ENCODE assay signal across 14 cellular contexts in the genomic region with DNA sequence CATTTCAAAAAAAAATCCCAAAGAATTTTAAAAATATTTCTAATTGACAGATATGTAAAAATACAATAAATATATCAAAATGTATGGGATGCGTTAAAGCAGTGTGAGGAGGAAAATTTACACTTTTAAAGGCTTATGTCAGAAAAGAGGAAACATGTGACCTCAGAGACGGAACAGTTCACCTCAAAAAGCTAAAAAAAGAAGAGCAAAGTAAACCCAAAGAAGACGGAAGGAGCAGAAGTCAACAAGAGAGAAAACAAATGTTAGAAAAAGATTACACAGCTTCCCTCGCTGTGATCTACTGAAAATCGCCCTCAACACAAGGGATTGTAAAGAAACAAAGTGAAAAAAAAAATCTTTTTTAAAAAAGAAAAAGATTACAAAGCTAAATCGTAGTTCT.
A peak's percentile ranks its signal among the peaks of the same experiment; 100 is the strongest.
DNase-seq lines count a peak whose midpoint lies in the region; ATAC-seq and TF ChIP-seq lines count a peak whose summit lies in the region.
"Had no signal": no experiment of that assay in that cellular context is flagged by ENCODE, and none has a peak within 500 bp of the region (broad histone marks: within the 10 kb centered on the region; RNA-seq: fewer than 3 reads in every experiment).

No MANE protein-coding gene starts in this region.

- peaks cover 73% of the 10 kb centered on the region for H3K4me1 Mint-ChIP-seq in activated CD4-positive, alpha-beta memory T cell treated with anti-CD3 and anti-CD28 coated beads, Interleukin-2, amount 10 ng/mL, durations not matched to agents 7 days and 5 days
- H3K4me1 Mint-ChIP-seq in stimulated activated memory B cell treated with anti-CD40 and anti-IgM and Interleukin-4, amounts not matched to agents 10 μg/mL and 1 μg/mL and 100 μg/mL, for 72 hours, result peaks cover 48% of the 10 kb centered on the region

- ATAC-seq in stimulated activated memory B cell treated with anti-CD40 and anti-IgM and Interleukin-4, amounts not matched to agents 10 μg/mL and 1 μg/mL and 100 μg/mL, for 72 hours, result peak; percentile 67
- ATAC-seq in GM18870 (IDR thresholded peaks at IDR 0.05; ENCODE audit: unreplicated experiment), result no peak
- no peak for ATAC-seq in PC-3
- ATAC-seq: Panc1 had no signal

- peak overlapping the region; percentile 18 for H3K4me3 Mint-ChIP-seq in activated CD4-positive, alpha-beta memory T cell treated with anti-CD3 and anti-CD28 coated beads, Interleukin-2, amount 10 ng/mL, durations not matched to agents 7 days and 5 days
- H3K4me3 Mint-ChIP-seq in stimulated activated memory B cell treated with anti-CD40 and anti-IgM and Interleukin-4, amounts not matched to agents 10 μg/mL and 1 μg/mL and 100 μg/mL, for 72 hours, result peak overlapping the region; percentile 19

- CTCF ChIA-PET in activated CD4-positive, alpha-beta memory T cell treated with anti-CD3 and anti-CD28 coated beads, Interleukin-2, amount 10 ng/mL, durations not matched to agents 7 days and 5 days (lab: Charles Lee), result interaction anchor here (1.0 to 5.0 kb wide), 5 partner anchors 10 to 141 kb away, joined by 3 to 32 read pairs (median 5); no protein-coding TSS in a partner anchor
- CTCF ChIA-PET in PC-3 (lab: Charles Lee), result no interaction called here

- H3K9me3 Mint-ChIP-seq in activated CD4-positive, alpha-beta memory T cell treated with anti-CD3 and anti-CD28 coated beads, Interleukin-2, amount 10 ng/mL, durations not matched to agents 7 days and 5 days, result peaks cover 34% of the 10 kb centered on the region
- peaks cover 7% of the 10 kb centered on the region for H3K9me3 Mint-ChIP-seq in stimulated activated memory B cell treated with anti-CD40 and anti-IgM and Interleukin-4, amounts not matched to agents 10 μg/mL and 1 μg/mL and 100 μg/mL, for 72 hours

- no peaks in the 10 kb centered on the region for H3K79me2 ChIP-seq in PC-3 (ENCODE audit: low read length)

- H3K9me2 ChIP-seq in PC-3 (replicated peaks; ENCODE audit: low read length), result no peaks in the 10 kb centered on the region

- POLR2A ChIA-PET in activated CD4-positive, alpha-beta memory T cell treated with anti-CD3 and anti-CD28 coated beads, Interleukin-2, amount 10 ng/mL, durations not matched to agents 7 days and 5 days (lab: Charles Lee), result interaction anchor here (0.6 to 7.1 kb wide), 12 partner anchors 10 to 314 kb away, joined by 3 to 132 read pairs (median 8); a partner anchor contains a TSS
- POLR2A ChIA-PET in PC-3 (lab: Charles Lee; ENCODE audit: unreplicated experiment), result no interaction called here

- H3K27me3 Mint-ChIP-seq in activated CD4-positive, alpha-beta memory T cell treated with anti-CD3 and anti-CD28 coated beads, Interleukin-2, amount 10 ng/mL, durations not matched to agents 7 days and 5 days, result no peaks in the 10 kb centered on the region
- no peaks in the 10 kb centered on the region for H3K27me3 Mint-ChIP-seq in stimulated activated memory B cell treated with anti-CD40 and anti-IgM and Interleukin-4, amounts not matched to agents 10 μg/mL and 1 μg/mL and 100 μg/mL, for 72 hours

- H3K36me3 Mint-ChIP-seq in activated CD4-positive, alpha-beta memory T cell treated with anti-CD3 and anti-CD28 coated beads, Interleukin-2, amount 10 ng/mL, durations not matched to agents 7 days and 5 days (ENCODE audit: low read depth), result peaks cover 54% of the 10 kb centered on the region
- peaks cover 19% of the 10 kb centered on the region for H3K36me3 Mint-ChIP-seq in stimulated activated memory B cell treated with anti-CD40 and anti-IgM and Interleukin-4, amounts not matched to agents 10 μg/mL and 1 μg/mL and 100 μg/mL, for 72 hours

- no peaks in the 10 kb centered on the region; the same call in 1 of the 2 replicates for H3K36me3 ChIP-seq in PC-3 (ENCODE audit: low read depth, low read length)

- no peaks in the 10 kb centered on the region for H3F3A ChIP-seq in PC-3 (ENCODE audit: low read length, unreplicated experiment)

- no peak overlapping the region for H3K9ac ChIP-seq in PC-3 (ENCODE audit: low read length)

- H2AFZ ChIP-seq in PC-3 (ENCODE audit: low read length), result no peak overlapping the region

- intact Hi-C loops in PC-3 (cut with micrococcal nuclease), result no loop called here

- H3K27me3 ChIP-seq in PC-3 (ENCODE audit: low read length), result no peaks in the 10 kb centered on the region

- H4K20me1 ChIP-seq in PC-3 (ENCODE audit: low read length), result no peaks in the 10 kb centered on the region

- no TSS peak for BruUV-seq in PC-3 (replicated peaks; lab: Mats Ljungman, UMichigan)

- H3K4me2 ChIP-seq in PC-3 (ENCODE audit: low read length), result no peak overlapping the region

- H3K4me1 ChIP-seq in PC-3 (ENCODE audit: insufficient read depth, low read length), result peaks cover 27% of the 10 kb centered on the region
- H3K4me1 ChIP-seq: left ventricle myocardium inferior had no signal

- TF ChIP-seq CTCF in PC-3 (conservative IDR thresholded peaks at IDR 0.05; ENCODE audit: low read depth, low read length), result no peak

- DNase-seq in SKM-1 treated with dmso at 0.1 percent for 144 hours (lab: John Stamatoyannopoulos, UW; ENCODE audit: unreplicated experiment) (peak; percentile 34), SKM-1 (lab: John Stamatoyannopoulos, UW; ENCODE audit: unreplicated experiment) (no peak), Kasumi-1 (lab: John Stamatoyannopoulos, UW) (peak; percentile 36 to 41), putamen (ENCODE audit: low spot score) (no peak), PC-3 (no peak)
- DNase-seq in activated CD4-positive, alpha-beta memory T cell treated with anti-CD3 and anti-CD28 coated beads, Interleukin-2, amount 10 ng/mL, durations not matched to agents 7 days and 5 days, result peak; percentile 6
- DNase-seq: activated CD4-positive, CD25-positive, alpha-beta regulatory T cell; DMS53; left ventricle myocardium inferior; occipital lobe had no signal

- H3K27ac Mint-ChIP-seq in activated CD4-positive, alpha-beta memory T cell treated with anti-CD3 and anti-CD28 coated beads, Interleukin-2, amount 10 ng/mL, durations not matched to agents 7 days and 5 days, result peak overlapping the region; percentile 76
- H3K27ac Mint-ChIP-seq in stimulated activated memory B cell treated with anti-CD40 and anti-IgM and Interleukin-4, amounts not matched to agents 10 μg/mL and 1 μg/mL and 100 μg/mL, for 72 hours, result peak overlapping the region; percentile 54

- peaks cover 6% of the 10 kb centered on the region; the same call in 1 of the 2 replicates for H3K9me3 ChIP-seq in PC-3 (ENCODE audit: low read length)

- no peak overlapping the region for H3K4me3 ChIP-seq in PC-3 (ENCODE audit: low read length)
- H3K4me3 ChIP-seq: left ventricle myocardium inferior had no signal

- no peak overlapping the region for H3K27ac ChIP-seq in PC-3 (ENCODE audit: low read length)
- H3K27ac ChIP-seq: 22Rv1, left ventricle myocardium inferior had no signal

Comparison
In these comparisons a context has a peak if more than half of its experiments do, and no peak if none do; other contexts are left out.
1. DNase-seq: peak in SKM-1 treated with dmso at 0.1 percent for 144 hours (single experiment), Kasumi-1 (2 of 2) and activated CD4-positive, alpha-beta memory T cell treated with anti-CD3 and anti-CD28 coated beads, Interleukin-2, amount 10 ng/mL, durations not matched to agents 7 days and 5 days (single experiment); none in SKM-1 (single experiment), putamen (single experiment) and PC-3 (single experiment).